Comparison of ENCODE assay signal across 29 cellular contexts in genomic region chr7:96422388-96422787, GRCh38.
"Had no signal": no experiment of that assay in that cellular context is flagged by ENCODE, and none has a peak within 500 bp of the region (broad histone marks: within the 10 kb centered on the region; RNA-seq: fewer than 3 reads in every experiment).

No MANE protein-coding gene starts in this region.

- H3K27me3 ChIP-seq: ascending aorta, cardiac muscle cell had no signal

- H3K4me1 ChIP-seq: ascending aorta had no signal

- H3K9me3 ChIP-seq: ascending aorta had no signal

- H3K36me3 ChIP-seq: ascending aorta, cardiac muscle cell had no signal

- DNase-seq: activated B cell treated with CpG ODN at 0.5 μM for 24 hours; activated CD4-positive, alpha-beta memory T cell treated with anti-CD3 and anti-CD28 coated beads, Interleukin-2, amount 10 ng/mL, durations not matched to agents 7 days and 5 days; activated CD4-positive, alpha-beta T cell treated with anti-CD3 and anti-CD28 coated beads for 36 hours; activated CD4-positive, alpha-beta T cell treated with anti-CD3 and anti-CD28 coated beads for 48 hours; activated CD4-positive, alpha-beta T cell treated with anti-CD3 and anti-CD28 coated beads, Interleukin-2, amount 10 ng/mL, durations not matched to agents 7 days and 5 days; activated CD4-positive, alpha-beta T cell treated with anti-CD3 and anti-CD28 coated beads, Interleukin-2, amount 50 U/mL, for 48 hours; activated CD4-positive, CD25-positive, alpha-beta regulatory T cell treated with anti-CD3 and anti-CD28 coated beads, Interleukin-2, amount 50 U/mL, for 72 hours; activated CD8-positive, alpha-beta memory T cell treated with anti-CD3 and anti-CD28 coated beads for 24 hours; activated CD8-positive, alpha-beta memory T cell treated with anti-CD3 and anti-CD28 coated beads, Interleukin-2, amount 10 ng/mL, durations not matched to agents 7 days and 5 days; activated CD8-positive, alpha-beta memory T cell treated with anti-CD3 and anti-CD28 coated beads, Interleukin-2, amount 50 U/mL, for 48 hours; activated CD8-positive, alpha-beta T cell treated with anti-CD3 and anti-CD28 coated beads, Interleukin-2, amount 10 ng/mL, durations not matched to agents 7 days and 5 days; activated effector memory CD4-positive, alpha-beta T cell treated with Interleukin-2 at 50 U/mL for 16 hours; activated gamma-delta T cell; activated naive CD4-positive, alpha-beta T cell treated with anti-CD3 and anti-CD28 coated beads, Interleukin-2, amount 10 ng/mL, durations not matched to agents 7 days and 5 days; activated naive CD4-positive, alpha-beta T cell treated with Interleukin-2 at 50 U/mL for 16 hours; activated naive CD8-positive, alpha-beta T cell treated with anti-CD3 and anti-CD28 coated beads, Interleukin-2, amount 10 ng/mL, durations not matched to agents 7 days and 5 days; activated naive CD8-positive, alpha-beta T cell treated with anti-CD3 and anti-CD28 coated beads, Interleukin-2, amount 50 U/mL, for 24 hours; activated T-cell treated with anti-CD3 and anti-CD28 coated beads, Interleukin-2, amount 50 U/mL, for 24 hours; activated T-cell treated with anti-CD3 and anti-CD28 coated beads, Interleukin-2, amount 50 U/mL, for 48 hours; amygdala; anterior cingulate cortex; caudate nucleus; cerebellar nuclear complex; T-helper 1 cell; T-helper 2 cell; T-helper 9 cell had no signal

- ATAC-seq: activated CD4-positive, alpha-beta T cell treated with anti-CD3 and anti-CD28 coated beads for 36 hours; activated CD8-positive, alpha-beta memory T cell treated with anti-CD3 and anti-CD28 coated beads, Interleukin-2, amount 10 ng/mL, durations not matched to agents 7 days and 5 days; activated CD8-positive, alpha-beta T cell treated with anti-CD3 and anti-CD28 coated beads, Interleukin-2, amount 10 ng/mL, durations not matched to agents 7 days and 5 days; activated naive CD8-positive, alpha-beta T cell treated with anti-CD3 and anti-CD28 coated beads, Interleukin-2, amount 50 U/mL, for 24 hours had no signal

- H3K27ac ChIP-seq: ascending aorta, cardiac muscle cell, VCaP had no signal

- H3K4me3 ChIP-seq: ascending aorta, cardiac muscle cell had no signal
